7 cellular contexts compared by ENCODE assay signal in genomic region chr11:89310600-89310999, GRCh38.
A peak's percentile ranks its signal among the peaks of the same experiment; 100 is the strongest.
DNase-seq lines count a peak whose midpoint lies in the region; FAIRE-seq and TF ChIP-seq lines count a peak whose summit lies in the region.
"Not testable (repeated sequence)": the region's sequence is repeated elsewhere in the genome, so short reads cannot be mapped to it uniquely, and the experiment has no call there.

No MANE protein-coding gene starts in this region.

- H2BK12ac ChIP-seq in trophoblast cell (ENCODE audit: low read length) = not testable (repeated sequence)

- not testable (repeated sequence) for H3K4ac ChIP-seq in trophoblast cell (ENCODE audit: low read depth, low read length)

- not testable (repeated sequence) for DNase-seq in HTR-8/SVneo (ENCODE audit: insufficient read length, low spot score)
- DNase-seq in NCI-H1417 treated with DMSO at 0.1 percent for 48 hours (lab: John Stamatoyannopoulos, UW) = peak; percentile 78
- DNase-seq in NCI-H510A treated with DMSO at 0.1 percent for 48 hours (lab: John Stamatoyannopoulos, UW) = peak; percentile 12
- DNase-seq in NCI-H774 (lab: John Stamatoyannopoulos, UW) = peak; percentile 21
- DNase-seq in kidney tubule cell (ENCODE audit: low spot score) = peak; percentile 45
- DNase-seq in trophoblast cell = peak; percentile 46 to 87

- H3K18ac ChIP-seq in trophoblast cell (ENCODE audit: low read length) = not testable (repeated sequence)

- H3K4me3 ChIP-seq in trophoblast cell (ENCODE audit: low read depth, low read length) = not testable (repeated sequence)

- not testable (repeated sequence) for H4K8ac ChIP-seq in trophoblast cell (ENCODE audit: low read depth, low read length)

- not testable (repeated sequence) for H4K12ac ChIP-seq in trophoblast cell (ENCODE audit: low read depth, low read length)

- H4K91ac ChIP-seq in trophoblast cell (ENCODE audit: low read depth, low read length) = not testable (repeated sequence)

- peak; percentile 69 for FAIRE-seq in HTR-8/SVneo (lab: Jason Lieb, UNC)

- not testable (repeated sequence) for H3K4me1 ChIP-seq in trophoblast cell (ENCODE audit: control insufficient read depth in 1 of 2, insufficient read depth in 2 of 2, low read length in 2 of 2)

- not testable (repeated sequence) for H3K27me3 ChIP-seq in trophoblast cell (ENCODE audit: insufficient read depth, low read length)

- peak overlapping the region; percentile 45; the same call in 1 of the 2 replicates for H3K27ac ChIP-seq in VCaP
- not testable (repeated sequence) for H3K27ac ChIP-seq in trophoblast cell (ENCODE audit: low read depth, low read length)

- H2BK5ac ChIP-seq in trophoblast cell (ENCODE audit: low read depth, low read length, poor library complexity) = not testable (repeated sequence)

- not testable (repeated sequence) for H3K9me3 ChIP-seq in trophoblast cell (ENCODE audit: insufficient read depth, low read depth, low read length)

- WGBS in trophoblast cell (ENCODE audit: extremely low coverage, insufficient coverage, insufficient read length) = no CpG with 5 or more reads among the region's 3 CpGs

- not testable (repeated sequence) for TF ChIP-seq CTCF in VCaP (conservative IDR thresholded peaks at IDR 0.05)

- H2AK5ac ChIP-seq in trophoblast cell (ENCODE audit: low read length) = not testable (repeated sequence)

- H3K4me2 ChIP-seq in trophoblast cell (ENCODE audit: low read length) = not testable (repeated sequence)

- H3K23ac ChIP-seq in trophoblast cell (ENCODE audit: low read length) = not testable (repeated sequence)

- H2AFZ ChIP-seq in trophoblast cell (ENCODE audit: insufficient read depth, low read length, poor library complexity) = not testable (repeated sequence)

- not testable (repeated sequence) for H3K14ac ChIP-seq in trophoblast cell (ENCODE audit: low read length)

- not testable (repeated sequence) for H3K79me2 ChIP-seq in trophoblast cell (ENCODE audit: control insufficient read depth, insufficient read depth, low read length, poor library complexity)

- not testable (repeated sequence) for H3K36me3 ChIP-seq in trophoblast cell (ENCODE audit: control insufficient read depth in 1 of 2, insufficient read depth in 2 of 2, low read length in 2 of 2)

- H3K79me1 ChIP-seq in trophoblast cell (ENCODE audit: low read length) = not testable (repeated sequence)

- H3K9ac ChIP-seq in trophoblast cell (ENCODE audit: low read length) = not testable (repeated sequence)

- not testable (repeated sequence) for H2BK120ac ChIP-seq in trophoblast cell (ENCODE audit: insufficient read depth, low read length, poor library complexity)
